ENCODE assay signal across 1 cellular context in the genomic region with DNA sequence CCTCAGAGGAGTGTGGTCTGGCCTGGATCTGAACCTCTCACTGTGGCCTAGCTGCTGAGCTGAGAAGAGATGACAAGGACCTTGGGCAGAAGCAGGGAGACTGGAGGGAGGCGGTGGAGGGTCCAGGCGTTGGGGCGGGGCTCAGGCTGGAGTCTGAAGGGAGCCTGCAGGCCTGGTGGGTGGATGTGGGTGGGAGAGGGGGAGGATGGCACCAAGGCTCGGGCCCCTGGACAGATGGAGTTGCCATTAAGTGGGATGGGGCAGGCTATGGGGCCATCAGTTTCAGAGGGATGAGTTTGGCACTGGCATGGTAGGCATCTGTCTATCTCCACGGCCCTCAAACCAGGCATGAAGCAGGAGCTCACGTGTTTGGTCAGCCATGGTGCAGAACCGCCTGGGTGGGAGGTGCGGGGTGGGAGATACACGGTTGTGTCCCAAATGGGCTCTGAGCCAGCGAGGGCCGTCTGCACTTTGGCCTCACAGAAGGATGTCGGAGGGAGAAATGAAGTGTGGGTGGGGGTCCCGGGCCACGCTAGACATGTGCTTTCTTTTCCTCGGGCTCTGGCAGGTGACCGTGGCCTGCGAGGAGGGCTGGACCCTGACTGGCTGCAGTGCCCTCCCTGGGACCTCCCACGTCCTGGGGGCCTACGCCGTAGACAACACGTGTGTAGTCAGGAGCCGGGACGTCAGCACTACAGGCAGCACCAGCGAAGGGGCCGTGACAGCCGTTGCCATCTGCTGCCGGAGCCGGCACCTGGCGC.
TF ChIP-seq lines count a peak whose summit lies in the region.

No MANE protein-coding gene starts in this region.

TF ChIP-seq in GM23338, 12 proteins besides CTCF, POLR2A, EP300 and RAD21 (continued from another document):
- TF ChIP-seq REST (IDR thresholded peaks at IDR 0.05; ENCODE audit: unreplicated experiment) (no peak), NANOG (IDR thresholded peaks at IDR 0.05; ENCODE audit: borderline replicate concordance) (no peak), ZNF114 (CRISPR knock-in tag; IDR thresholded peaks at IDR 0.05) (no peak), JUNB (IDR thresholded peaks at IDR 0.05; ENCODE audit: unreplicated experiment) (no peak), EZH2phosphoT487 (IDR thresholded peaks at IDR 0.05; ENCODE audit: unreplicated experiment) (no peak), EZH2 (IDR thresholded peaks at IDR 0.05; ENCODE audit: low read depth, unreplicated experiment) (no peak), POLR2AphosphoS5 (IDR thresholded peaks at IDR 0.05; ENCODE audit: low read depth) (no peak; the same call in 1 of the 2 replicates), STAT1 (IDR thresholded peaks at IDR 0.05; ENCODE audit: unreplicated experiment) (no peak), CREB1 (CRISPR knock-in tag; IDR thresholded peaks at IDR 0.05; ENCODE audit: low read depth) (no peak)
- TF ChIP-seq, protein P1, sequence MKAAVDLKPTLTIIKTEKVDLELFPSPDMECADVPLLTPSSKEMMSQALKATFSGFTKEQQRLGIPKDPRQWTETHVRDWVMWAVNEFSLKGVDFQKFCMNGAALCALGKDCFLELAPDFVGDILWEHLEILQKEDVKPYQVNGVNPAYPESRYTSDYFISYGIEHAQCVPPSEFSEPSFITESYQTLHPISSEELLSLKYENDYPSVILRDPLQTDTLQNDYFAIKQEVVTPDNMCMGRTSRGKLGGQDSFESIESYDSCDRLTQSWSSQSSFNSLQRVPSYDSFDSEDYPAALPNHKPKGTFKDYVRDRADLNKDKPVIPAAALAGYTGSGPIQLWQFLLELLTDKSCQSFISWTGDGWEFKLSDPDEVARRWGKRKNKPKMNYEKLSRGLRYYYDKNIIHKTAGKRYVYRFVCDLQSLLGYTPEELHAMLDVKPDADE (IDR thresholded peaks at IDR 0.05) = no peak
- TF ChIP-seq, protein P2, sequence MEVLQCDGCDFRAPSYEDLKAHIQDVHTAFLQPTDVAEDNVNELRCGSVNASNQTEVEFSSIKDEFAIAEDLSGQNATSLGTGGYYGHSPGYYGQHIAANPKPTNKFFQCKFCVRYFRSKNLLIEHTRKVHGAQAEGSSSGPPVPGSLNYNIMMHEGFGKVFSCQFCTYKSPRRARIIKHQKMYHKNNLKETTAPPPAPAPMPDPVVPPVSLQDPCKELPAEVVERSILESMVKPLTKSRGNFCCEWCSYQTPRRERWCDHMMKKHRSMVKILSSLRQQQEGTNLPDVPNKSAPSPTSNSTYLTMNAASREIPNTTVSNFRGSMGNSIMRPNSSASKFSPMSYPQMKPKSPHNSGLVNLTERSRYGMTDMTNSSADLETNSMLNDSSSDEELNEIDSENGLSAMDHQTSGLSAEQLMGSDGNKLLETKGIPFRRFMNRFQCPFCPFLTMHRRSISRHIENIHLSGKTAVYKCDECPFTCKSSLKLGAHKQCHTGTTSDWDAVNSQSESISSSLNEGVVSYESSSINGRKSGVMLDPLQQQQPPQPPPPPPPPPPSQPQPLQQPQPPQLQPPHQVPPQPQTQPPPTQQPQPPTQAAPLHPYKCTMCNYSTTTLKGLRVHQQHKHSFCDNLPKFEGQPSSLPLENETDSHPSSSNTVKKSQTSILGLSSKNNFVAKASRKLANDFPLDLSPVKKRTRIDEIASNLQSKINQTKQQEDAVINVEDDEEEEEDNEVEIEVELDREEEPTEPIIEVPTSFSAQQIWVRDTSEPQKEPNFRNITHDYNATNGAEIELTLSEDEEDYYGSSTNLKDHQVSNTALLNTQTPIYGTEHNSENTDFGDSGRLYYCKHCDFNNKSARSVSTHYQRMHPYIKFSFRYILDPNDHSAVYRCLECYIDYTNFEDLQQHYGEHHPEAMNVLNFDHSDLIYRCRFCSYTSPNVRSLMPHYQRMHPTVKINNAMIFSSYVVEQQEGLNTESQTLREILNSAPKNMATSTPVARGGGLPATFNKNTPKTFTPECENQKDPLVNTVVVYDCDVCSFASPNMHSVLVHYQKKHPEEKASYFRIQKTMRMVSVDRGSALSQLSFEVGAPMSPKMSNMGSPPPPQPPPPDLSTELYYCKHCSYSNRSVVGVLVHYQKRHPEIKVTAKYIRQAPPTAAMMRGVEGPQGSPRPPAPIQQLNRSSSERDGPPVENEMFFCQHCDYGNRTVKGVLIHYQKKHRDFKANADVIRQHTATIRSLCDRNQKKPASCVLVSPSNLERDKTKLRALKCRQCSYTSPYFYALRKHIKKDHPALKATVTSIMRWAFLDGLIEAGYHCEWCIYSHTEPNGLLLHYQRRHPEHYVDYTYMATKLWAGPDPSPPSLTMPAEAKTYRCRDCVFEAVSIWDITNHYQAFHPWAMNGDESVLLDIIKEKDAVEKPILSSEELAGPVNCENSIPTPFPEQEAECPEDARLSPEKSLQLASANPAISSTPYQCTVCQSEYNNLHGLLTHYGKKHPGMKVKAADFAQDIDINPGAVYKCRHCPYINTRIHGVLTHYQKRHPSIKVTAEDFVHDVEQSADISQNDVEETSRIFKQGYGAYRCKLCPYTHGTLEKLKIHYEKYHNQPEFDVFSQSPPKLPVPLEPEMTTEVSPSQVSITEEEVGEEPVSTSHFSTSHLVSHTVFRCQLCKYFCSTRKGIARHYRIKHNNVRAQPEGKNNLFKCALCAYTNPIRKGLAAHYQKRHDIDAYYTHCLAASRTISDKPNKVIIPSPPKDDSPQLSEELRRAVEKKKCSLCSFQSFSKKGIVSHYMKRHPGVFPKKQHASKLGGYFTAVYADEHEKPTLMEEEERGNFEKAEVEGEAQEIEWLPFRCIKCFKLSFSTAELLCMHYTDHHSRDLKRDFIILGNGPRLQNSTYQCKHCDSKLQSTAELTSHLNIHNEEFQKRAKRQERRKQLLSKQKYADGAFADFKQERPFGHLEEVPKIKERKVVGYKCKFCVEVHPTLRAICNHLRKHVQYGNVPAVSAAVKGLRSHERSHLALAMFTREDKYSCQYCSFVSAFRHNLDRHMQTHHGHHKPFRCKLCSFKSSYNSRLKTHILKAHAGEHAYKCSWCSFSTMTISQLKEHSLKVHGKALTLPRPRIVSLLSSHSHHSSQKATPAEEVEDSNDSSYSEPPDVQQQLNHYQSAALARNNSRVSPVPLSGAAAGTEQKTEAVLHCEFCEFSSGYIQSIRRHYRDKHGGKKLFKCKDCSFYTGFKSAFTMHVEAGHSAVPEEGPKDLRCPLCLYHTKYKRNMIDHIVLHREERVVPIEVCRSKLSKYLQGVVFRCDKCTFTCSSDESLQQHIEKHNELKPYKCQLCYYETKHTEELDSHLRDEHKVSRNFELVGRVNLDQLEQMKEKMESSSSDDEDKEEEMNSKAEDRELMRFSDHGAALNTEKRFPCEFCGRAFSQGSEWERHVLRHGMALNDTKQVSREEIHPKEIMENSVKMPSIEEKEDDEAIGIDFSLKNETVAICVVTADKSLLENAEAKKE (CRISPR knock-in tag; IDR thresholded peaks at IDR 0.05) = no peak
